In genomic region chr1:215043405-215043804, GRCh38 we compare ENCODE assay signal across 15 cellular contexts. TPM values are rescaled to one million over a fixed set of nuclear protein-coding genes. Genes with fewer than 3 reads are reported as not detected.
"Had no signal": no experiment of that assay in that cellular context is flagged by ENCODE, and none has a peak within 500 bp of the region (broad histone marks: within the 10 kb centered on the region; RNA-seq: fewer than 3 reads in every experiment).

No MANE protein-coding gene starts in this region.

- ATAC-seq: left cardiac atrium; pancreas; stimulated activated memory B cell treated with anti-CD40 and anti-IgM and Interleukin-4, amounts not matched to agents 10 μg/mL and 1 μg/mL and 100 μg/mL, for 72 hours had no signal

- H3K9me3 Mint-ChIP-seq: neural progenitor cell had no signal

- DNase-seq: activated CD4-positive, alpha-beta T cell treated with anti-CD3 and anti-CD28 coated beads for 4 hours; activated naive CD8-positive, alpha-beta T cell treated with anti-CD3 and anti-CD28 coated beads, Interleukin-2, amount 10 ng/mL, durations not matched to agents 7 days and 5 days; esophagus squamous epithelium; foreskin fibroblast; glutamatergic neuron; left cardiac atrium; midbrain; pancreas; stimulated activated CD4-positive, alpha-beta T cell treated with anti-CD3 and anti-CD28 coated beads, Interleukin-12 subunit alpha, Interleukin-12 subunit beta, amount 100 ng/mL, for 4 hours; substantia nigra; T-helper 9 cell; transverse colon had no signal

- H3K36me3 Mint-ChIP-seq: activated naive CD8-positive, alpha-beta T cell treated with anti-CD3 and anti-CD28 coated beads, Interleukin-2, amount 10 ng/mL, durations not matched to agents 7 days and 5 days; neural progenitor cell; stimulated activated memory B cell treated with anti-CD40 and anti-IgM and Interleukin-4, amounts not matched to agents 10 μg/mL and 1 μg/mL and 100 μg/mL, for 72 hours had no signal

- H3K4me1 Mint-ChIP-seq: activated naive CD8-positive, alpha-beta T cell treated with anti-CD3 and anti-CD28 coated beads, Interleukin-2, amount 10 ng/mL, durations not matched to agents 7 days and 5 days; neural progenitor cell; stimulated activated memory B cell treated with anti-CD40 and anti-IgM and Interleukin-4, amounts not matched to agents 10 μg/mL and 1 μg/mL and 100 μg/mL, for 72 hours had no signal

- H3K27me3 Mint-ChIP-seq: activated naive CD8-positive, alpha-beta T cell treated with anti-CD3 and anti-CD28 coated beads, Interleukin-2, amount 10 ng/mL, durations not matched to agents 7 days and 5 days; stimulated activated memory B cell treated with anti-CD40 and anti-IgM and Interleukin-4, amounts not matched to agents 10 μg/mL and 1 μg/mL and 100 μg/mL, for 72 hours had no signal

- H3K4me3 Mint-ChIP-seq: activated naive CD8-positive, alpha-beta T cell treated with anti-CD3 and anti-CD28 coated beads, Interleukin-2, amount 10 ng/mL, durations not matched to agents 7 days and 5 days; neural progenitor cell; stimulated activated memory B cell treated with anti-CD40 and anti-IgM and Interleukin-4, amounts not matched to agents 10 μg/mL and 1 μg/mL and 100 μg/mL, for 72 hours had no signal

- H3K27ac Mint-ChIP-seq: activated naive CD8-positive, alpha-beta T cell treated with anti-CD3 and anti-CD28 coated beads, Interleukin-2, amount 10 ng/mL, durations not matched to agents 7 days and 5 days; neural progenitor cell; stimulated activated memory B cell treated with anti-CD40 and anti-IgM and Interleukin-4, amounts not matched to agents 10 μg/mL and 1 μg/mL and 100 μg/mL, for 72 hours had no signal

RNA-seq across cellular contexts. Expression of gene KCNK2, which starts 39.1 kb away (rescaled TPM):
- total RNA-seq: activated naive CD8-positive, alpha-beta T cell treated with anti-CD3 and anti-CD28 coated beads, Interleukin-2, amount 10 ng/mL, durations not matched to agents 7 days and 5 days; cardiac muscle cell had no signal
